17 cellular contexts compared by ENCODE assay signal in the genomic region with DNA sequence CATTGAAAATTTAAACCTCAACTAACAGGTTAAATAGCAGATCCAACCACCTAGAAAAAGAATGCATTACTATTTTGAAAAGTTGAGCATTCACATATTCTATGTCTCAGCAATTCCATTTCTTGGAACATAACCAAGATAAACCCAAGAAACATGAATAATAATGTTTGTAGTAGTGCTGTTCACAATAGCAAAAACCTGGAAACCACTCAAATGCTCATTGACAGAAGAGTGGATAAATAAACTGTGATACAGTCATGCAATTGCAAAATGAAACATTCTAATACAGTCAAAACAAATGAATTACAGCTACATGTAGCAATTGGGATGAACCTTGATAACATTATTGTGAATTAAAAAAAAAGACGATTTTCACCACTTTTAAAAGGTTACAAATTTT.
A peak's percentile ranks its signal among the peaks of the same experiment; 100 is the strongest.
DNase-seq lines count a peak whose midpoint lies in the region; ATAC-seq and TF ChIP-seq lines count a peak whose summit lies in the region.
"Had no signal": no experiment of that assay in that cellular context is flagged by ENCODE, and none has a peak within 500 bp of the region (broad histone marks: within the 10 kb centered on the region; RNA-seq: fewer than 3 reads in every experiment).

No MANE protein-coding gene starts in this region.

- intact Hi-C loops in HCT116 (cut with micrococcal nuclease) = no loop called here
- intact Hi-C loops in esophagus squamous epithelium (cut with DNase I) = no loop called here

- CTCF ChIA-PET in HCT116 (lab: Charles Lee) (no interaction called here), RWPE1 (lab: Yijun Ruan, JAX) (interaction anchor here (0.6 to 0.7 kb wide), 3 partner anchors 59 to 1342 kb away, joined by 3 to 5 read pairs (median 3); no protein-coding TSS in a partner anchor)

- H3K9me3 ChIP-seq in HCT116 (ENCODE audit: control insufficient read depth in 1 of 2, insufficient read depth in 1 of 2, low read depth in 1 of 2, low read length in 2 of 2) = no peaks in the 10 kb centered on the region
- H3K9me3 ChIP-seq in esophagus squamous epithelium = peaks cover 0 to 30% (median 11%) of the 10 kb centered on the region in 3 donors
- peaks cover 2% of the 10 kb centered on the region for H3K9me3 ChIP-seq in osteoblast (ENCODE audit: low read depth, low read length)
- H3K9me3 ChIP-seq in effector memory CD4-positive, alpha-beta T cell (ENCODE audit: control insufficient read depth, low read length) = peaks cover 10% of the 10 kb centered on the region

- H2AFZ ChIP-seq in HCT116 (ENCODE audit: low read depth, low read length, poor library complexity, severe bottlenecking) = peak overlapping the region; percentile 9
- H2AFZ ChIP-seq in osteoblast (ENCODE audit: low read length) = no peak overlapping the region

- H3K36me3 ChIP-seq in HCT116 (ENCODE audit: control insufficient read depth in 1 of 2, insufficient read depth in 2 of 2, low read length in 2 of 2) (no peaks in the 10 kb centered on the region), esophagus squamous epithelium (no peaks in the 10 kb centered on the region), osteoblast (ENCODE audit: insufficient read depth, low read length) (no peaks in the 10 kb centered on the region)
- H3K36me3 ChIP-seq in effector memory CD4-positive, alpha-beta T cell (ENCODE audit: control insufficient read depth, insufficient read depth, low read length) = no peaks in the 10 kb centered on the region
- H3K36me3 ChIP-seq: esophagus muscularis mucosa had no signal

- no peak overlapping the region for H3K27ac ChIP-seq in HCT116 (ENCODE audit: low read depth, low read length)
- H3K27ac ChIP-seq in RWPE1 = peak overlapping the region; percentile 75
- peak overlapping the region in 3 of 4 donors; percentile 22 to 75 (median 62) for H3K27ac ChIP-seq in esophagus squamous epithelium
- H3K27ac ChIP-seq in osteoblast (ENCODE audit: low read depth, low read length) = no peak overlapping the region
- no peak overlapping the region for H3K27ac ChIP-seq in effector memory CD4-positive, alpha-beta T cell (ENCODE audit: insufficient read depth, low read length, poor library complexity, severe bottlenecking)
- H3K27ac ChIP-seq: esophagus muscularis mucosa had no signal

- H3K4me1 ChIP-seq in HCT116 (ENCODE audit: control insufficient read depth in 1 of 2, insufficient read depth in 2 of 2, low read length in 2 of 2) = no peaks in the 10 kb centered on the region
- peaks cover 0 to 19% (median 0%) of the 10 kb centered on the region in 3 donors for H3K4me1 ChIP-seq in esophagus squamous epithelium
- H3K4me1 ChIP-seq in osteoblast (ENCODE audit: insufficient read depth, low read length) = no peaks in the 10 kb centered on the region
- no peaks in the 10 kb centered on the region for H3K4me1 ChIP-seq in effector memory CD4-positive, alpha-beta T cell (ENCODE audit: control insufficient read depth, insufficient read depth, low read length, poor library complexity, severe bottlenecking)
- H3K4me1 ChIP-seq: esophagus muscularis mucosa had no signal

- DNase-seq in HCT116 (ENCODE audit: low read depth, low spot score) = no peak
- DNase-seq in RWPE1 (ENCODE audit: low spot score) = peak; percentile 38
- no peak for DNase-seq in esophagus squamous epithelium (lab: John Stamatoyannopoulos, UW)
- DNase-seq in osteoblast (ENCODE audit: insufficient read length, low spot score, missing footprints) = peak; percentile 66
- no peak for DNase-seq in effector memory CD4-positive, alpha-beta T cell
- DNase-seq in central memory CD4-positive, alpha-beta T cell = no peak
- DNase-seq: activated gamma-delta T cell, amygdala, C1 segment of cervical spinal cord, DMS 273 treated with DMSO at 0.1 percent for 48 hours, MV-4-11, naive B cell, posterior cingulate gyrus had no signal

- ATAC-seq in HCT116 = no peak
- ATAC-seq in HG02884 (IDR thresholded peaks at IDR 0.05; ENCODE audit: unreplicated experiment) = no peak
- ATAC-seq: Right ventricle myocardium inferior; stimulated activated memory B cell treated with anti-CD40 and anti-IgM and Interleukin-4, amounts not matched to agents 10 μg/mL and 1 μg/mL and 100 μg/mL, for 72 hours had no signal

- no peaks in the 10 kb centered on the region for H3K79me2 ChIP-seq in HCT116 (ENCODE audit: insufficient read depth, low read length)
- no peaks in the 10 kb centered on the region for H3K79me2 ChIP-seq in osteoblast (ENCODE audit: insufficient read depth, low read length)

- TF ChIP-seq POLR2A in HCT116 (IDR thresholded peaks at IDR 0.05; ENCODE audit: borderline replicate concordance, extremely low read depth, insufficient read depth, insufficient read length) (no peak), esophagus squamous epithelium (IDR thresholded peaks at IDR 0.05) (no peak)

- POLR2A ChIA-PET in HCT116 (lab: Charles Lee) (no interaction called here), RWPE1 (lab: Yijun Ruan, JAX; ENCODE audit: low non-redundant PET) (interaction anchor here (0.7 kb wide), 1 partner anchor 30 kb away, joined by 3 read pairs; no protein-coding TSS in a partner anchor)

- no peaks in the 10 kb centered on the region for H3K9me2 ChIP-seq in HCT116 (ENCODE audit: insufficient read depth)

- H4K20me1 ChIP-seq in HCT116 (ENCODE audit: insufficient read depth) = no peaks in the 10 kb centered on the region
- H4K20me1 ChIP-seq in osteoblast (ENCODE audit: insufficient read depth, low read length) = no peaks in the 10 kb centered on the region

- H3K27me3 ChIP-seq in HCT116 (ENCODE audit: insufficient read depth, low read length) (no peaks in the 10 kb centered on the region), esophagus squamous epithelium (no peaks in the 10 kb centered on the region), osteoblast (ENCODE audit: insufficient read depth, low read length) (no peaks in the 10 kb centered on the region)
- no peaks in the 10 kb centered on the region for H3K27me3 ChIP-seq in effector memory CD4-positive, alpha-beta T cell (replicated peaks; ENCODE audit: control insufficient read depth, insufficient read depth, low read length, poor library complexity, severe bottlenecking)
- H3K27me3 ChIP-seq: esophagus muscularis mucosa had no signal

- TF ChIP-seq RAD21 in HCT116 (IDR thresholded peaks at IDR 0.05; ENCODE audit: low read depth) = no peak

- no TSS peak for BruUV-seq in HCT116 (replicated peaks; lab: Mats Ljungman, UMichigan)

- WGBS in esophagus squamous epithelium, 2 donors = 29% methylated on average over 1 of the region's 1 CpG

- TF ChIP-seq CTCF in HCT116 (IDR thresholded peaks at IDR 0.05 in 2 of 3, conservative IDR thresholded peaks at IDR 0.05 in 1 of 3; ENCODE audit: borderline replicate concordance in 1 of 3, insufficient read depth in 1 of 3, low read depth in 2 of 3, low read length in 2 of 3) (no peak), RWPE1 (conservative IDR thresholded peaks at IDR 0.05; ENCODE audit: low read depth) (no peak), esophagus squamous epithelium (IDR thresholded peaks at IDR 0.05) (no peak), osteoblast (IDR thresholded peaks at IDR 0.05; ENCODE audit: extremely low read depth, low read depth, low read length) (no peak)

- H3K9ac ChIP-seq in HCT116 (ENCODE audit: low read length) = no peak overlapping the region

- no peak overlapping the region for H3K4me2 ChIP-seq in HCT116 (ENCODE audit: low read length)
- no peak overlapping the region for H3K4me2 ChIP-seq in osteoblast (ENCODE audit: insufficient read depth, low read length)

- RAD21 ChIA-PET in HCT116 (lab: Charles Lee; ENCODE audit: low non-redundant PET in 1 of 2, low total read pairs in 2 of 2, uncharacterized antibody in 2 of 2, unreplicated experiment in 2 of 2) = no interaction called here

- no peak overlapping the region for H3K4me3 ChIP-seq in HCT116 (replicated peaks in 1 of 2; ENCODE audit: low read depth in 1 of 2, low read length in 2 of 2)
- no peak overlapping the region for H3K4me3 ChIP-seq in esophagus squamous epithelium
- H3K4me3 ChIP-seq in osteoblast (ENCODE audit: insufficient read depth, low read length) = no peak overlapping the region
- no peak overlapping the region for H3K4me3 ChIP-seq in effector memory CD4-positive, alpha-beta T cell (ENCODE audit: insufficient read depth, low read depth, low read length, poor library complexity, severe bottlenecking)
- H3K4me3 ChIP-seq: esophagus muscularis mucosa had no signal

TF ChIP-seq in HCT116, 20 proteins besides CTCF, POLR2A, EP300 and RAD21 (continues in another document):
- TF ChIP-seq MAX (IDR thresholded peaks at IDR 0.05) (no peak), CBX3 (IDR thresholded peaks at IDR 0.05; ENCODE audit: low read depth) (no peak), EGR1 (IDR thresholded peaks at IDR 0.05; ENCODE audit: low read depth) (no peak), ZFX (IDR thresholded peaks at IDR 0.05) (no peak), EZH2phosphoT487 (IDR thresholded peaks at IDR 0.05; ENCODE audit: borderline replicate concordance) (no peak), JUND (IDR thresholded peaks at IDR 0.05) (no peak), SP1 (IDR thresholded peaks at IDR 0.05; ENCODE audit: low read depth) (no peak), SIN3A (IDR thresholded peaks at IDR 0.05; ENCODE audit: low read depth) (no peak), ZNF274 (IDR thresholded peaks at IDR 0.05; ENCODE audit: low read depth, low read length) (no peak), FOSL1 (IDR thresholded peaks at IDR 0.05; ENCODE audit: low read depth) (no peak)
- TF ChIP-seq, protein P1, sequence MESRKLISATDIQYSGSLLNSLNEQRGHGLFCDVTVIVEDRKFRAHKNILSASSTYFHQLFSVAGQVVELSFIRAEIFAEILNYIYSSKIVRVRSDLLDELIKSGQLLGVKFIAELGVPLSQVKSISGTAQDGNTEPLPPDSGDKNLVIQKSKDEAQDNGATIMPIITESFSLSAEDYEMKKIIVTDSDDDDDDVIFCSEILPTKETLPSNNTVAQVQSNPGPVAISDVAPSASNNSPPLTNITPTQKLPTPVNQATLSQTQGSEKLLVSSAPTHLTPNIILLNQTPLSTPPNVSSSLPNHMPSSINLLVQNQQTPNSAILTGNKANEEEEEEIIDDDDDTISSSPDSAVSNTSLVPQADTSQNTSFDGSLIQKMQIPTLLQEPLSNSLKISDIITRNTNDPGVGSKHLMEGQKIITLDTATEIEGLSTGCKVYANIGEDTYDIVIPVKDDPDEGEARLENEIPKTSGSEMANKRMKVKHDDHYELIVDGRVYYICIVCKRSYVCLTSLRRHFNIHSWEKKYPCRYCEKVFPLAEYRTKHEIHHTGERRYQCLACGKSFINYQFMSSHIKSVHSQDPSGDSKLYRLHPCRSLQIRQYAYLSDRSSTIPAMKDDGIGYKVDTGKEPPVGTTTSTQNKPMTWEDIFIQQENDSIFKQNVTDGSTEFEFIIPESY (IDR thresholded peaks at IDR 0.05; ENCODE audit: extremely low read depth, insufficient replicate concordance, low read length) = no peak
- TF ChIP-seq, protein P2, sequence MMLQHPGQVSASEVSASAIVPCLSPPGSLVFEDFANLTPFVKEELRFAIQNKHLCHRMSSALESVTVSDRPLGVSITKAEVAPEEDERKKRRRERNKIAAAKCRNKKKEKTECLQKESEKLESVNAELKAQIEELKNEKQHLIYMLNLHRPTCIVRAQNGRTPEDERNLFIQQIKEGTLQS (IDR thresholded peaks at IDR 0.05) = no peak

Comparison
In these comparisons a context has a peak if more than half of its experiments do, and no peak if none do; other contexts are left out.
1. DNase-seq: peak in RWPE1 (single experiment) and osteoblast (single experiment); none in HCT116 (single experiment), esophagus squamous epithelium (single experiment), effector memory CD4-positive, alpha-beta T cell (0 of 3) and central memory CD4-positive, alpha-beta T cell (single experiment).
2. H3K27ac ChIP-seq: peak in RWPE1 (single experiment) and esophagus squamous epithelium (3 of 4); none in HCT116 (single experiment), osteoblast (single experiment) and effector memory CD4-positive, alpha-beta T cell (single experiment).